ENCODE assay signal across 9 cellular contexts in the genomic region with DNA sequence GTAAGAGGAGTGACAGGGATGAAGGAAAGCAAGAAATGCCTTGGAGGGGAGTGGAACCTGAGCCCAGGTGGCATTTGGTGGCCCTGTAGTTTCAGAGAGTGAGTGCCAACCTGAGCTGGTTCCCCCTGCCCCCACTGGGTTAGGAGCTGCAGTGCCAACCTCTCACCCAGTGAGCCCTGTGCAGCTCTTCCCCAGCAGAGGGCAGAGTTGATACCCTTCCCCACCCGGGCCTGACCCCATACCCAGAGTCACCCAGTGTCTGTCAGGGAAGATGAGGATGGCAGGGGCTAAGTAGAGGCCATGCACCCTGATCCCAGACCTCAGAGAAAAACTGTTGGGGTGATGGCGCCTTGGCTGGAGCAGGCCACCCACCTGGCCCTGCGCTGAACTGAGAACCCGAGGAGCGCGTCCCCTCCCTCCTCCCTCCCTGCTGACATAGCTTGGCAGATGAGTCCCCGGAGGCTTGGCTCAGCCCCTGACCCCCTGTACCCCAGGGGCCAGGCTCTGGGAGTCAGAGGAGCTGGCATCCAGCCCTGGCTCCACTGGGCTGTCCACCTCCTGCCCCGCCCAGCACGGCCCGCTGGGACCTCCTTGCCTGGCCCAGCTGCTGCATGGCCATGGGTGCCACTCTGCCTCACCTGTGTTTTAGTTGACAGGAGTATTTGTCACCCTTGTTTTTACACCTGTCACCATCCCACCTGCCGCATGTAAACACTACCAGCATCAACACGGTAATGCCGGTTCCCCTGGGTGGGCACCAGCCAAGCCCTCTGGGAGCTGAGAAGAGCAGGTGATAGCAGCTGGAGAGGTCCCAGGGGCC.
A peak's percentile ranks its signal among the peaks of the same experiment; 100 is the strongest.
DNase-seq lines count a peak whose midpoint lies in the region; TF ChIP-seq lines count a peak whose summit lies in the region.
"Had no signal": no experiment of that assay in that cellular context is flagged by ENCODE, and none has a peak within 500 bp of the region (broad histone marks: within the 10 kb centered on the region; RNA-seq: fewer than 3 reads in every experiment).

No MANE protein-coding gene starts in this region.

- no peak overlapping the region for H3K27ac ChIP-seq in HEK293 (ENCODE audit: extremely low read depth, low read depth, low read length)
- H3K27ac ChIP-seq: skin epidermis had no signal

- H3K4me3 ChIP-seq in HEK293 (ENCODE audit: low read depth, low read length) = no peak overlapping the region
- H3K4me3 ChIP-seq: skin epidermis had no signal

- peak; percentile 2; the same call in 1 of the 2 replicates for TF ChIP-seq CTCF in AG09319 (IDR thresholded peaks at IDR 0.05; ENCODE audit: low read depth, low read length)
- 0 out of 2 replicates have a peak, but pooled peaks have one; percentile 18 for TF ChIP-seq CTCF in HEK293 (tag by site-specific recombination; IDR thresholded peaks at IDR 0.05)
- no peak for TF ChIP-seq CTCF in GM20000 (IDR thresholded peaks at IDR 0.05; ENCODE audit: extremely low read depth, missing control alignments)

- no peak for DNase-seq in AG09319 (ENCODE audit: extremely low read depth, low read depth)
- DNase-seq in NCI-H748 treated with DMSO at 0.1 percent for 48 hours (lab: John Stamatoyannopoulos, UW) = peak; percentile 65
- DNase-seq in germinal center (ENCODE audit: low spot score) = peak; percentile 40
- no peak for DNase-seq in activated gamma-delta T cell (lab: John Stamatoyannopoulos, UW)
- no peak for DNase-seq in kidney glomerular epithelial cell (lab: John Stamatoyannopoulos, UW)
- no peak for DNase-seq in GM20000 (ENCODE audit: low spot score)
- no peak for DNase-seq in cortex of kidney (lab: John Stamatoyannopoulos, UW)

- POLR2A ChIA-PET in HEK293 (lab: Yijun Ruan, JAX) = no interaction called here

- H3K4me1 ChIP-seq in HEK293 (ENCODE audit: control insufficient read depth, insufficient read depth, low read length) = no peaks in the 10 kb centered on the region

- no peaks in the 10 kb centered on the region for H3K9me3 ChIP-seq in HEK293 (ENCODE audit: control insufficient read depth, insufficient read depth, low read depth, low read length)

- CTCF ChIA-PET in HEK293 (lab: Yijun Ruan, JAX) = interaction anchor here (0.5 to 1.2 kb wide), 5 partner anchors 13 to 406 kb away, joined by 3 read pairs; no protein-coding TSS in a partner anchor

- no peaks in the 10 kb centered on the region for H3K36me3 ChIP-seq in HEK293 (ENCODE audit: control insufficient read depth in 2 of 2, insufficient read depth in 1 of 2, low read length in 2 of 2)

TF ChIP-seq in HEK293, 187 proteins besides CTCF, POLR2A, EP300 and RAD21:
- TF ChIP-seq ZNF274 (IDR thresholded peaks at IDR 0.05; ENCODE audit: low read length) (no peak), ZNF274 (tag by site-specific recombination; IDR thresholded peaks at IDR 0.05; ENCODE audit: borderline replicate concordance) (no peak), HOXC10 (CRISPR knock-in tag; IDR thresholded peaks at IDR 0.05) (no peak), SCRT2 (tag by site-specific recombination; IDR thresholded peaks at IDR 0.05) (no peak)
- TF ChIP-seq, protein P1, sequence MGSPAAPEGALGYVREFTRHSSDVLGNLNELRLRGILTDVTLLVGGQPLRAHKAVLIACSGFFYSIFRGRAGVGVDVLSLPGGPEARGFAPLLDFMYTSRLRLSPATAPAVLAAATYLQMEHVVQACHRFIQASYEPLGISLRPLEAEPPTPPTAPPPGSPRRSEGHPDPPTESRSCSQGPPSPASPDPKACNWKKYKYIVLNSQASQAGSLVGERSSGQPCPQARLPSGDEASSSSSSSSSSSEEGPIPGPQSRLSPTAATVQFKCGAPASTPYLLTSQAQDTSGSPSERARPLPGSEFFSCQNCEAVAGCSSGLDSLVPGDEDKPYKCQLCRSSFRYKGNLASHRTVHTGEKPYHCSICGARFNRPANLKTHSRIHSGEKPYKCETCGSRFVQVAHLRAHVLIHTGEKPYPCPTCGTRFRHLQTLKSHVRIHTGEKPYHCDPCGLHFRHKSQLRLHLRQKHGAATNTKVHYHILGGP (tag by site-specific recombination; IDR thresholded peaks at IDR 0.05) = no peak
TF ChIP-seq in HEK293: peak in this region for 0.

Comparison
In these comparisons a context has a peak if more than half of its experiments do, and no peak if none do; other contexts are left out.
1. DNase-seq: peak in NCI-H748 treated with DMSO at 0.1 percent for 48 hours (single experiment) and germinal center (single experiment); none in AG09319 (single experiment), activated gamma-delta T cell (single experiment), kidney glomerular epithelial cell (single experiment), GM20000 (single experiment) and cortex of kidney (single experiment).